Comparison of ENCODE assay signal across 17 cellular contexts in genomic region chr12:79895804-79896203, GRCh38.
"Had no signal": no experiment of that assay in that cellular context is flagged by ENCODE, and none has a peak within 500 bp of the region (broad histone marks: within the 10 kb centered on the region; RNA-seq: fewer than 3 reads in every experiment).

No MANE protein-coding gene starts in this region.

- H3K9me3 ChIP-seq: ascending aorta, lower lobe of right lung, right atrium auricular region had no signal

- H3K27me3 ChIP-seq: ascending aorta, right atrium auricular region had no signal

- H3K27me3 Mint-ChIP-seq: activated T-helper 17 cell treated with anti-CD3 and anti-CD28 coated beads, Interleukin-2, amount 50 U/mL, for 72 hours; progenitor cell of endocrine pancreas had no signal

- ATAC-seq: activated T-helper 17 cell treated with anti-CD3 and anti-CD28 coated beads, Interleukin-2, amount 50 U/mL, for 72 hours; lower lobe of right lung; stimulated activated effector memory CD8-positive, alpha-beta T cell treated with anti-CD3 and anti-CD28 coated beads, Interleukin-12 subunit alpha, Interleukin-12 subunit beta, amount 100 ng/mL, for 72 hours had no signal

- H3K9me3 Mint-ChIP-seq: activated T-helper 17 cell treated with anti-CD3 and anti-CD28 coated beads, Interleukin-2, amount 50 U/mL, for 72 hours; stimulated activated effector memory CD8-positive, alpha-beta T cell treated with anti-CD3 and anti-CD28 coated beads, Interleukin-12 subunit alpha, Interleukin-12 subunit beta, amount 100 ng/mL, for 72 hours had no signal

- H3K27ac Mint-ChIP-seq: activated naive CD4-positive, alpha-beta T cell treated with anti-CD3 and anti-CD28 coated beads for 36 hours; activated T-helper 17 cell treated with anti-CD3 and anti-CD28 coated beads, Interleukin-2, amount 50 U/mL, for 72 hours; progenitor cell of endocrine pancreas; stimulated activated effector memory CD8-positive, alpha-beta T cell treated with anti-CD3 and anti-CD28 coated beads, Interleukin-12 subunit alpha, Interleukin-12 subunit beta, amount 100 ng/mL, for 72 hours had no signal

- H3K36me3 ChIP-seq: ascending aorta, lower lobe of right lung, right atrium auricular region, WERI-Rb-1 had no signal

- H3K4me3 ChIP-seq: ascending aorta, lower lobe of right lung, right atrium auricular region had no signal

- H3K27ac ChIP-seq: ascending aorta, lower lobe of right lung, right atrium auricular region, WERI-Rb-1 had no signal

- H3K4me3 Mint-ChIP-seq: activated naive CD4-positive, alpha-beta T cell treated with anti-CD3 and anti-CD28 coated beads for 36 hours; activated T-helper 17 cell treated with anti-CD3 and anti-CD28 coated beads, Interleukin-2, amount 50 U/mL, for 72 hours; stimulated activated effector memory CD8-positive, alpha-beta T cell treated with anti-CD3 and anti-CD28 coated beads, Interleukin-12 subunit alpha, Interleukin-12 subunit beta, amount 100 ng/mL, for 72 hours had no signal

- H3K36me3 Mint-ChIP-seq: stimulated activated effector memory CD8-positive, alpha-beta T cell treated with anti-CD3 and anti-CD28 coated beads, Interleukin-12 subunit alpha, Interleukin-12 subunit beta, amount 100 ng/mL, for 72 hours had no signal

- DNase-seq: activated CD4-positive, alpha-beta T cell treated with anti-CD3 and anti-CD28 coated beads, Interleukin-2, amount 50 U/mL, for 48 hours; activated naive CD4-positive, alpha-beta T cell treated with anti-CD3 and anti-CD28 coated beads for 36 hours; activated T-cell treated with anti-CD3 and anti-CD28 coated beads for 4 hours; dermis blood vessel endothelial cell; effector memory CD4-positive, alpha-beta T cell; glutamatergic neuron; hypothalamus; lower lobe of right lung; small intestine; stimulated activated CD4-positive, alpha-beta T cell treated with anti-CD3 and anti-CD28 coated beads, Interleukin-4, amount 100 ng/mL, for 24 hours; SW 1271; WERI-Rb-1 had no signal
